ENCODE assay signal across 21 cellular contexts in the genomic region with DNA sequence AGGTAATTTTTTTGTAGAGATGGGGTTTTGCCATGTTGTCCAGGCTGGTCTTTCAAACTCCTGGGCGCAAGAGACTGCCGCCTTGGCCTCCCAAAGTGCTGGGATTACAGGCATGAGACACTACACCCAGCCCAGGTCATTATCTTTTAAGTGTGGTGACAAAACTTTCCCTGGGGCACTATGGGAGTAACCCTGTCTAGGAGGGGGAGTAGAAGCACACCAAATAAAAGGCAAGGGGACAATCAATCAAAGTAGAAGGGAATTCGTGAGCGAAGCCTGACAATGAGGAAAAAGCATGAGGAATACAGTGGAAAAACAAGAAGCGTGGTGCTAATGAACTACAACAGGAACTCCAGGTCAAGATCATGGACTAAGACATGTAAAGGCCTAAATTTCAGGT.
"Had no signal": no experiment of that assay in that cellular context is flagged by ENCODE, and none has a peak within 500 bp of the region (broad histone marks: within the 10 kb centered on the region; RNA-seq: fewer than 3 reads in every experiment).

No MANE protein-coding gene starts in this region.

- H3K27ac Mint-ChIP-seq: immature natural killer cell, nephron had no signal

- H3K27me3 ChIP-seq: colonic mucosa, foreskin keratinocyte, right atrium auricular region, sigmoid colon, stomach, transverse colon had no signal

- H3K4me3 Mint-ChIP-seq: immature natural killer cell, naive B cell, nephron had no signal

- DNase-seq: colonic mucosa; dermis blood vessel endothelial cell; erythroblast; foreskin keratinocyte; immature natural killer cell; kidney; left cardiac atrium; left ventricle myocardium superior; mesenchymal stem cell; naive B cell; sigmoid colon; stimulated activated CD4-positive, alpha-beta T cell treated with anti-CD3 and anti-CD28 coated beads, Interleukin-2, amount 100 ng/mL, for 24 hours; stimulated activated naive CD4-positive, alpha-beta T cell; stomach; substantia nigra; transverse colon had no signal

- H3K27me3 Mint-ChIP-seq: naive B cell had no signal

- H3K4me1 Mint-ChIP-seq: nephron had no signal

- H3K9me3 ChIP-seq: colonic mucosa, right atrium auricular region, sigmoid colon, stomach, thoracic aorta, transverse colon had no signal

- H3K36me3 ChIP-seq: colonic mucosa, right atrium auricular region, sigmoid colon, thoracic aorta, transverse colon had no signal

- H3K27ac ChIP-seq: colonic mucosa, foreskin keratinocyte, right atrium auricular region, sigmoid colon, stomach, thoracic aorta, transverse colon had no signal

- ATAC-seq: foreskin keratinocyte, left cardiac atrium, left ventricle myocardium superior had no signal

- H3K9me3 Mint-ChIP-seq: immature natural killer cell, naive B cell, nephron had no signal

- H3K4me3 ChIP-seq: colonic mucosa, lung, right atrium auricular region, sigmoid colon, skin epidermis, stomach, thoracic aorta, transverse colon had no signal

- H3K4me1 ChIP-seq: colonic mucosa had no signal
